In the genomic region with DNA sequence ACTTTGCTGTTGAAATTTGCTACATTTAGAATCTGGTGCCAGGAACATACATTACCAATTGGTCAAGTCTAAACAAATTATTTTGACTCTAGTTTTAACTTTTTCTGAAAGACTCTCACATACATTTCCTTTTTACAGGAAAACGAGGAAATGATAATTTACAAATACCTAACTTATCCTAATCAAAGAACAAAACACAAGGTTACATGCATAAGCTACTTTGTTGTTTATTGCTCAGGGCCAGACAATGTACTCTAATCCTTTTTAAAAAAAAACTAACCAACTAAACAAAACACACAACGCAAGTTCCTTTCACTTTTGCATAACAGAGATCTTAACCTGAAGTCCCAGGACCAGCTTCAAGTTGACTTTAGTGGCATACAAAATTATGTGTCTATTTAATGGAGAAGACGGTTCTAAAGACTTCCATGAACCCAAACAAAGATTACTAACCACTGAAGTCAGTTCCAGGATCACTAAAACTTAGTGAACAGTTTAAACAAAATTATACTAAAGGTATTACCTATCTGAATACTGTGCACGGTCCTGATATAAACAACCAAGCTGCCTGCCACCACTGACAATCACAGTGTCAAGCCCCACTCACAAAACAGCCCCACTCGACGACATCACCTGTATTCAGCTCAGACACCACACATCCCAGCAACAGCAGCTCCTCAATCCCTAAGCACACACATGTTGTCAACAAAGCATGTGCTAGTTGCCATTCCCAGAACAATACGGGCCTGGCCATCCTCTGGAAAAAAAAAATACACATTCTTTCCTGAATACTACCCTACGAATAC, we compare ENCODE assay signal across 8 cellular contexts. TPM values are rescaled to one million over a fixed set of nuclear protein-coding genes. Genes with fewer than 3 reads are reported as not detected.
A peak's percentile ranks its signal among the peaks of the same experiment; 100 is the strongest.
DNase-seq lines count a peak whose midpoint lies in the region; ATAC-seq, FAIRE-seq and TF ChIP-seq lines count a peak whose summit lies in the region.

No MANE protein-coding gene starts in this region.

- no peak for ATAC-seq in HG03025 (IDR thresholded peaks at IDR 0.05; ENCODE audit: low FRiP score, unreplicated experiment)

- H3K4me1 ChIP-seq in esophagus (ENCODE audit: control insufficient read depth in 2 of 2, insufficient read depth in 2 of 2, low read length in 1 of 2) (peaks cover 0 to 6% of the 10 kb centered on the region in 2 donors), rectal smooth muscle tissue (ENCODE audit: control insufficient read depth, insufficient read depth, low read length) (peaks cover 39% of the 10 kb centered on the region)

- in situ Hi-C loops in GM13977 (cut with MboI; ENCODE audit: low pct_unique_long_range_greater_than_20kb, low sequenced_read_pairs, unreplicated experiment): no loop called here

- TF ChIP-seq CTCF in GM13977 (IDR thresholded peaks at IDR 0.05; ENCODE audit: extremely low read depth, insufficient read depth, missing control alignments): no peak

- no peaks in the 10 kb centered on the region for H3K9me3 ChIP-seq in esophagus (ENCODE audit: control insufficient read depth in 2 of 2, insufficient read depth in 1 of 2, low read depth in 1 of 2, low read length in 1 of 2)

- H3K4me3 ChIP-seq in esophagus (ENCODE audit: low read depth in 1 of 2, low read length in 2 of 2) (peak overlapping the region; percentile 84 to 86), rectal smooth muscle tissue (ENCODE audit: low read length) (peak overlapping the region; percentile 91)

- H3K36me3 ChIP-seq in esophagus (ENCODE audit: control insufficient read depth in 2 of 2, insufficient read depth in 2 of 2, low read length in 1 of 2) (no peaks in the 10 kb centered on the region), rectal smooth muscle tissue (ENCODE audit: control insufficient read depth, insufficient read depth, low read length) (no peaks in the 10 kb centered on the region)

- H3K27me3 ChIP-seq in esophagus (ENCODE audit: control insufficient read depth in 1 of 2, insufficient read depth in 2 of 2, low read length in 2 of 2): no peaks in the 10 kb centered on the region
- H3K27me3 ChIP-seq in rectal smooth muscle tissue (ENCODE audit: control insufficient read depth, insufficient read depth, low read length): no peaks in the 10 kb centered on the region

- H3K27ac ChIP-seq in esophagus (ENCODE audit: low read depth in 2 of 2, low read length in 1 of 2) (peak overlapping the region in 1 of 2 donors; percentile 83), rectal smooth muscle tissue (ENCODE audit: low read depth, low read length) (peak overlapping the region; percentile 89)

- peak overlapping the region; percentile 84 for H3K9ac ChIP-seq in rectal smooth muscle tissue (ENCODE audit: low read length)

- no peak for FAIRE-seq in GM12892 (lab: Jason Lieb, UNC)

- no peak for TF ChIP-seq POLR2A in GM12892 (IDR thresholded peaks at IDR 0.05; ENCODE audit: low read depth, low read length)

- DNase-seq in GM13977 (ENCODE audit: low spot score) (peak; percentile 21), RKO (ENCODE audit: low spot score) (peak; percentile 36), GM12892 (ENCODE audit: insufficient read length) (no peak), ureter (ENCODE audit: low spot score) (no peak)
- no peak for DNase-seq in stimulated activated CD4-positive, alpha-beta T cell treated with anti-CD3 and anti-CD28 coated beads, Interleukin-4, amount 100 ng/mL, for 1 hour

- 7 to 10% methylated on average over 8 of the region's 8 CpGs for WGBS in esophagus, 2 donors

RNA-seq across cellular contexts. Expression of gene ZNF652, which starts 1.9 kb away (rescaled TPM):
- 10 to 100 TPM in 1 of 2 donors, 1 to 10 TPM in 1; 6.5 to 18.5 TPM for polyA plus RNA-seq in esophagus
- 3.4 TPM for polyA plus RNA-seq in GM12892 (2012; ENCODE audit: missing spikeins)
- total RNA-seq in ureter: 44.6 TPM

RNA-seq across cellular contexts. Expression of gene PHB1, which starts 54.5 kb away (rescaled TPM):
- polyA plus RNA-seq in esophagus: 100 to 1,000 TPM in 1 of 2 donors, 10 to 100 TPM in 1; 53.6 to 164 TPM
- polyA plus RNA-seq in GM12892 (2012; ENCODE audit: missing spikeins): 252 TPM
- 172 TPM for total RNA-seq in ureter

Comparison
In these comparisons a context has a peak if more than half of its experiments do, and no peak if none do; other contexts are left out.
1. DNase-seq: peak in GM13977 (single experiment) and RKO (single experiment); none in GM12892 (single experiment), stimulated activated CD4-positive, alpha-beta T cell treated with anti-CD3 and anti-CD28 coated beads, Interleukin-4, amount 100 ng/mL, for 1 hour (single experiment) and ureter (single experiment).